In the genomic region with DNA sequence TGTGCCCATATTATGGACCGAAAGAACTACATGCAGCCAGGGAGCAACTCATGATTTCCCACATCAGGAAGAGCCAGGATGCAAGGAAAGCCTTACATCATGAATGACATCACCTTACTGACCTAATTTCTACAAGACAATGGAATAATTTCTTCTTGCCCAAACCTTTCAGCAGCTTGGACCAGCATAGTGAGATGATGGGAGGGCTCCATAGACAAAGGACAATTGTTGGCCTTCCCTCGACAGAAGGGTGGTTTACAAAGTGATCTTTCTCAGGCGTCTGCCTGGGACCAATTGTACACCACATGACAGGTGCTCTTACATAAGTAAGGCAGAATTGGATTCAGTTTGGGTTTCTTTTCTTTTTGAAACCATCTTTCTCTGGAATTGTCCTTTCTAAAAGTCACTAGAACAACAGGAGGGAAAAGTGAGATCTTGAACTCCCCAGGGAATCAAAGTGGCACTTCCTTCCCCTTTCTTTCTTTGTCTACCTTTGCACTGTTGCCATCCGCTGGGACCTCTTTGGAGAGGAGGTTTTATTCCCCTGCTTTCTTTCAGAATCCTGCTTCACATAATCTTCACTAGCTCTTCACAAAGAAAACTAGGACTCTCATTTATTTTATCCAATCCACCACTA, we compare ENCODE assay signal across 1 cellular context.
TF ChIP-seq lines count a peak whose summit lies in the region.

No MANE protein-coding gene starts in this region.

TF ChIP-seq in HepG2, 621 proteins besides CTCF, POLR2A, EP300 and RAD21:
- TF ChIP-seq SOX13 (IDR thresholded peaks at IDR 0.05) (no peak), SOX13 (CRISPR knock-in tag; conservative IDR thresholded peaks at IDR 0.05 in 1 of 2, IDR thresholded peaks at IDR 0.05 in 1 of 2) (peak in 1 of 2 experiments; percentile 21; a peak in 1 of 4 replicates), ZBTB7A (CRISPR knock-in tag; IDR thresholded peaks at IDR 0.05) (no peak), ATF7 (IDR thresholded peaks at IDR 0.05) (peak; percentile 57; the same call in 1 of the 2 replicates), ATF7 (CRISPR knock-in tag; IDR thresholded peaks at IDR 0.05) (no peak)
- TF ChIP-seq, protein P1, sequence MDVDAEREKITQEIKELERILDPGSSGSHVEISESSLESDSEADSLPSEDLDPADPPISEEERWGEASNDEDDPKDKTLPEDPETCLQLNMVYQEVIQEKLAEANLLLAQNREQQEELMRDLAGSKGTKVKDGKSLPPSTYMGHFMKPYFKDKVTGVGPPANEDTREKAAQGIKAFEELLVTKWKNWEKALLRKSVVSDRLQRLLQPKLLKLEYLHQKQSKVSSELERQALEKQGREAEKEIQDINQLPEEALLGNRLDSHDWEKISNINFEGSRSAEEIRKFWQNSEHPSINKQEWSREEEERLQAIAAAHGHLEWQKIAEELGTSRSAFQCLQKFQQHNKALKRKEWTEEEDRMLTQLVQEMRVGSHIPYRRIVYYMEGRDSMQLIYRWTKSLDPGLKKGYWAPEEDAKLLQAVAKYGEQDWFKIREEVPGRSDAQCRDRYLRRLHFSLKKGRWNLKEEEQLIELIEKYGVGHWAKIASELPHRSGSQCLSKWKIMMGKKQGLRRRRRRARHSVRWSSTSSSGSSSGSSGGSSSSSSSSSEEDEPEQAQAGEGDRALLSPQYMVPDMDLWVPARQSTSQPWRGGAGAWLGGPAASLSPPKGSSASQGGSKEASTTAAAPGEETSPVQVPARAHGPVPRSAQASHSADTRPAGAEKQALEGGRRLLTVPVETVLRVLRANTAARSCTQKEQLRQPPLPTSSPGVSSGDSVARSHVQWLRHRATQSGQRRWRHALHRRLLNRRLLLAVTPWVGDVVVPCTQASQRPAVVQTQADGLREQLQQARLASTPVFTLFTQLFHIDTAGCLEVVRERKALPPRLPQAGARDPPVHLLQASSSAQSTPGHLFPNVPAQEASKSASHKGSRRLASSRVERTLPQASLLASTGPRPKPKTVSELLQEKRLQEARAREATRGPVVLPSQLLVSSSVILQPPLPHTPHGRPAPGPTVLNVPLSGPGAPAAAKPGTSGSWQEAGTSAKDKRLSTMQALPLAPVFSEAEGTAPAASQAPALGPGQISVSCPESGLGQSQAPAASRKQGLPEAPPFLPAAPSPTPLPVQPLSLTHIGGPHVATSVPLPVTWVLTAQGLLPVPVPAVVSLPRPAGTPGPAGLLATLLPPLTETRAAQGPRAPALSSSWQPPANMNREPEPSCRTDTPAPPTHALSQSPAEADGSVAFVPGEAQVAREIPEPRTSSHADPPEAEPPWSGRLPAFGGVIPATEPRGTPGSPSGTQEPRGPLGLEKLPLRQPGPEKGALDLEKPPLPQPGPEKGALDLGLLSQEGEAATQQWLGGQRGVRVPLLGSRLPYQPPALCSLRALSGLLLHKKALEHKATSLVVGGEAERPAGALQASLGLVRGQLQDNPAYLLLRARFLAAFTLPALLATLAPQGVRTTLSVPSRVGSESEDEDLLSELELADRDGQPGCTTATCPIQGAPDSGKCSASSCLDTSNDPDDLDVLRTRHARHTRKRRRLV (CRISPR knock-in tag; IDR thresholded peaks at IDR 0.05), result no peak
TF ChIP-seq in HepG2: peak in this region for 2.
